In the genomic region with DNA sequence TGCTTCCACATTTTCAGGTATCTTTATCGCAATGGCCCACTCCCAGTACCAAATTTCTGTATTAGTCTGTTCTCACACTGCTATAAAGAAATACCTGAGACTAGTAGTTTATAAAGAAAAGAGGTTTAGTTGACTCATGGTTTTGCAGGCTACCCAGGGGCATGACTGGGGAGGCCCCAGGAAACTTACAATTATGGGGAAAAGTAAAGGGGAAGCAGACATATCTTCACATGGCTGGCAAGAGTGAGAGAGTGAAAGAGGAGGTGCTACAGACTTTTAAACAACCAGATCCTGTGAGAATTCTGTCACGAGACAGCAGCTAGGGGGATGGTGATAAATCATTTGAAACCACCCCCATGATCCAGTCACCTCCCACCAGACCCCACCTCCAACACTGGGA, we compare ENCODE assay signal across 29 cellular contexts.
DNase-seq lines count a peak whose midpoint lies in the region; ATAC-seq lines count a peak whose summit lies in the region.
"Had no signal": no experiment of that assay in that cellular context is flagged by ENCODE, and none has a peak within 500 bp of the region (broad histone marks: within the 10 kb centered on the region; RNA-seq: fewer than 3 reads in every experiment).

No MANE protein-coding gene starts in this region.

- no peaks in the 10 kb centered on the region for H3K27me3 Mint-ChIP-seq in stimulated activated memory B cell treated with anti-CD40 and anti-IgM and Interleukin-4, amounts not matched to agents 10 μg/mL and 1 μg/mL and 100 μg/mL, for 72 hours
- H3K27me3 Mint-ChIP-seq in stimulated activated naive B cell treated with anti-CD40 and anti-IgM and Interleukin-4, amounts not matched to agents 10 μg/mL and 1 μg/mL and 100 μg/mL, for 72 hours: no peaks in the 10 kb centered on the region
- H3K27me3 Mint-ChIP-seq: B cell; CD4-positive, alpha-beta memory T cell; CD4-positive, alpha-beta T cell; CD4-positive, CD25-positive, alpha-beta regulatory T cell; CD8-positive, alpha-beta memory T cell had no signal

- peaks cover 9% of the 10 kb centered on the region for H3K36me3 Mint-ChIP-seq in stimulated activated memory B cell treated with anti-CD40 and anti-IgM and Interleukin-4, amounts not matched to agents 10 μg/mL and 1 μg/mL and 100 μg/mL, for 72 hours
- peaks cover 10 to 36% of the 10 kb centered on the region in 2 donors for H3K36me3 Mint-ChIP-seq in stimulated activated naive B cell treated with anti-CD40 and anti-IgM and Interleukin-4, amounts not matched to agents 10 μg/mL and 1 μg/mL and 100 μg/mL, for 72 hours
- H3K36me3 Mint-ChIP-seq: CD14-positive monocyte; CD4-positive, CD25-positive, alpha-beta regulatory T cell had no signal

- H3K4me3 Mint-ChIP-seq in stimulated activated memory B cell treated with anti-CD40 and anti-IgM and Interleukin-4, amounts not matched to agents 10 μg/mL and 1 μg/mL and 100 μg/mL, for 72 hours: no peak overlapping the region
- no peak overlapping the region for H3K4me3 Mint-ChIP-seq in stimulated activated naive B cell treated with anti-CD40 and anti-IgM and Interleukin-4, amounts not matched to agents 10 μg/mL and 1 μg/mL and 100 μg/mL, for 72 hours
- H3K4me3 Mint-ChIP-seq: CD14-positive monocyte; CD4-positive, alpha-beta memory T cell; CD4-positive, alpha-beta T cell; CD4-positive, CD25-positive, alpha-beta regulatory T cell; CD8-positive, alpha-beta memory T cell; CD8-positive, alpha-beta T cell had no signal

- ATAC-seq in stimulated activated memory B cell treated with anti-CD40 and anti-IgM and Interleukin-4, amounts not matched to agents 10 μg/mL and 1 μg/mL and 100 μg/mL, for 72 hours: no peak
- ATAC-seq in stimulated activated naive B cell treated with anti-CD40 and anti-IgM and Interleukin-4, amounts not matched to agents 10 μg/mL and 1 μg/mL and 100 μg/mL, for 72 hours (replicated peaks): peak; percentile 34 to 62
- ATAC-seq in GM21619 (IDR thresholded peaks at IDR 0.05; ENCODE audit: unreplicated experiment): no peak
- ATAC-seq: A549; CD8-positive, alpha-beta T cell had no signal

- DNase-seq in NOMO-1 treated with DMSO at 0.1 percent for 48 hours (lab: John Stamatoyannopoulos, UW; ENCODE audit: unreplicated experiment) (peak; percentile 1), NOMO-1 treated with dmso at 0.1 percent for 144 hours (lab: John Stamatoyannopoulos, UW; ENCODE audit: unreplicated experiment) (no peak), NCI-H774 (lab: John Stamatoyannopoulos, UW) (no peak)
- no peak for DNase-seq in stimulated activated naive B cell treated with anti-CD40 and anti-IgM and Interleukin-4, amounts not matched to agents 10 μg/mL and 1 μg/mL and 100 μg/mL, for 72 hours
- DNase-seq: 8988T; ACHN; AML-193; BE2C; C1 segment of cervical spinal cord; Caco-2; Calu3; CD4-positive, alpha-beta memory T cell; CD4-positive, alpha-beta T cell; CD4-positive, CD25-positive, alpha-beta regulatory T cell; CD8-positive, alpha-beta memory T cell; CD8-positive, alpha-beta T cell; COR-L47; DMS 273 treated with DMSO at 0.1 percent for 48 hours; DMS153; DMS53; DMS79; DMS79 treated with DMSO at 0.1 percent for 48 hours; DND-41; EL had no signal

- H3K9me3 Mint-ChIP-seq in stimulated activated memory B cell treated with anti-CD40 and anti-IgM and Interleukin-4, amounts not matched to agents 10 μg/mL and 1 μg/mL and 100 μg/mL, for 72 hours: peaks cover 21% of the 10 kb centered on the region
- H3K9me3 Mint-ChIP-seq in stimulated activated naive B cell treated with anti-CD40 and anti-IgM and Interleukin-4, amounts not matched to agents 10 μg/mL and 1 μg/mL and 100 μg/mL, for 72 hours: peaks cover 21 to 34% of the 10 kb centered on the region in 2 donors

- H3K27ac Mint-ChIP-seq in stimulated activated memory B cell treated with anti-CD40 and anti-IgM and Interleukin-4, amounts not matched to agents 10 μg/mL and 1 μg/mL and 100 μg/mL, for 72 hours: peak overlapping the region; percentile 14
- peak overlapping the region; percentile 84 for H3K27ac Mint-ChIP-seq in stimulated activated naive B cell treated with anti-CD40 and anti-IgM and Interleukin-4, amounts not matched to agents 10 μg/mL and 1 μg/mL and 100 μg/mL, for 72 hours
- H3K27ac Mint-ChIP-seq: B cell; CD14-positive monocyte; CD4-positive, alpha-beta memory T cell; CD4-positive, alpha-beta T cell; CD4-positive, CD25-positive, alpha-beta regulatory T cell; CD8-positive, alpha-beta T cell had no signal

- peaks cover 9% of the 10 kb centered on the region for H3K4me1 Mint-ChIP-seq in stimulated activated memory B cell treated with anti-CD40 and anti-IgM and Interleukin-4, amounts not matched to agents 10 μg/mL and 1 μg/mL and 100 μg/mL, for 72 hours
- peaks cover 10 to 14% of the 10 kb centered on the region in 2 donors for H3K4me1 Mint-ChIP-seq in stimulated activated naive B cell treated with anti-CD40 and anti-IgM and Interleukin-4, amounts not matched to agents 10 μg/mL and 1 μg/mL and 100 μg/mL, for 72 hours
- H3K4me1 Mint-ChIP-seq: CD4-positive, alpha-beta memory T cell; CD4-positive, CD25-positive, alpha-beta regulatory T cell; CD8-positive, alpha-beta memory T cell had no signal

Comparison
In these comparisons a context has a peak if more than half of its experiments do, and no peak if none do; other contexts are left out.
1. ATAC-seq: peak in stimulated activated naive B cell treated with anti-CD40 and anti-IgM and Interleukin-4, amounts not matched to agents 10 μg/mL and 1 μg/mL and 100 μg/mL, for 72 hours (2 of 2); none in stimulated activated memory B cell treated with anti-CD40 and anti-IgM and Interleukin-4, amounts not matched to agents 10 μg/mL and 1 μg/mL and 100 μg/mL, for 72 hours (single experiment) and GM21619 (single experiment).